Comparison of ENCODE assay signal across 8 cellular contexts in genomic region chr2:219161097-219161496, GRCh38.
DNase-seq lines count a peak whose midpoint lies in the region; ATAC-seq and TF ChIP-seq lines count a peak whose summit lies in the region.

No MANE protein-coding gene starts in this region.

- peak overlapping the region; percentile 68 for H3K4me3 ChIP-seq in effector memory CD4-positive, alpha-beta T cell (ENCODE audit: insufficient read depth, low read depth, low read length, poor library complexity, severe bottlenecking)
- peak overlapping the region; percentile 62 for H3K4me3 ChIP-seq in neuron (ENCODE audit: low read length)

- no peaks in the 10 kb centered on the region for H3K27me3 ChIP-seq in effector memory CD4-positive, alpha-beta T cell (replicated peaks; ENCODE audit: control insufficient read depth, insufficient read depth, low read length, poor library complexity, severe bottlenecking)
- H3K27me3 ChIP-seq in neuron (ENCODE audit: insufficient read depth, low read length): no peaks in the 10 kb centered on the region

- H3K36me3 ChIP-seq in effector memory CD4-positive, alpha-beta T cell (ENCODE audit: control insufficient read depth, insufficient read depth, low read length): peaks cover 8% of the 10 kb centered on the region
- peaks cover 14% of the 10 kb centered on the region for H3K36me3 ChIP-seq in neuron (ENCODE audit: insufficient read depth, low read length)

- H3K4me1 ChIP-seq in effector memory CD4-positive, alpha-beta T cell (ENCODE audit: control insufficient read depth, insufficient read depth, low read length, poor library complexity, severe bottlenecking): peaks cover 11% of the 10 kb centered on the region
- peaks cover 9% of the 10 kb centered on the region for H3K4me1 ChIP-seq in neuron (ENCODE audit: insufficient read depth, low read length)

- DNase-seq in NCI-H526 (lab: John Stamatoyannopoulos, UW): peak; percentile 38 to 41
- DNase-seq in effector memory CD4-positive, alpha-beta T cell: no peak
- no peak for DNase-seq in HPDE6-E6E7 (ENCODE audit: extremely low spot score)
- no peak for DNase-seq in NCI-H1417 (lab: John Stamatoyannopoulos, UW)
- DNase-seq in NCI-H187 treated with DMSO at 0.1 percent for 48 hours (lab: John Stamatoyannopoulos, UW): no peak

- H3K27ac ChIP-seq in C4-2B: peak overlapping the region; percentile 78
- H3K27ac ChIP-seq in effector memory CD4-positive, alpha-beta T cell (ENCODE audit: insufficient read depth, low read length, poor library complexity, severe bottlenecking): peak overlapping the region; percentile 72

- TF ChIP-seq CTCF in C4-2B (conservative IDR thresholded peaks at IDR 0.05): no peak

- peak overlapping the region; percentile 75 for H2AFZ ChIP-seq in neuron (ENCODE audit: low read depth, low read length)

- no peak for ATAC-seq in HG02885 (IDR thresholded peaks at IDR 0.05; ENCODE audit: poor library complexity, unreplicated experiment)

- H3K9me3 ChIP-seq in effector memory CD4-positive, alpha-beta T cell (ENCODE audit: control insufficient read depth, low read length): no peaks in the 10 kb centered on the region
- no peaks in the 10 kb centered on the region for H3K9me3 ChIP-seq in neuron (ENCODE audit: low read length)

Comparison
In these comparisons a context has a peak if more than half of its experiments do, and no peak if none do; other contexts are left out.
1. DNase-seq: peak in NCI-H526 (2 of 2); none in effector memory CD4-positive, alpha-beta T cell (0 of 3), HPDE6-E6E7 (single experiment), NCI-H1417 (0 of 3) and NCI-H187 treated with DMSO at 0.1 percent for 48 hours (single experiment).